In genomic region chr13:79485014-79485441, GRCh38 we compare ENCODE assay signal across 10 cellular contexts. TPM values are rescaled to one million over a fixed set of nuclear protein-coding genes. Genes with fewer than 3 reads are reported as not detected.
DNase-seq lines count a peak whose midpoint lies in the region; ATAC-seq and TF ChIP-seq lines count a peak whose summit lies in the region.
"Had no signal": no experiment of that assay in that cellular context is flagged by ENCODE, and none has a peak within 500 bp of the region (broad histone marks: within the 10 kb centered on the region; RNA-seq: fewer than 3 reads in every experiment).

No MANE protein-coding gene starts in this region.

- no peak overlapping the region for H3K4me3 ChIP-seq in BJ (ENCODE audit: low read depth, low read length)
- H3K4me3 ChIP-seq in brain microvascular endothelial cell (ENCODE audit: low read depth, low read length) = no peak overlapping the region
- H3K4me3 ChIP-seq in mesodermal cell (ENCODE audit: extremely low read depth, insufficient read depth, low read length, poor library complexity, severe bottlenecking) = no peak overlapping the region
- H3K4me3 ChIP-seq: thoracic aorta had no signal

- TF ChIP-seq EP300 in Ishikawa (IDR thresholded peaks at IDR 0.05; ENCODE audit: borderline replicate concordance) = no peak

- POLR2A ChIA-PET in BJ (lab: Charles Lee) = interaction anchor here (0.5 to 0.9 kb wide), 4 partner anchors 42 to 631 kb away, joined by 4 to 8 read pairs (median 6); no protein-coding TSS in a partner anchor

- H3K27me3 ChIP-seq in BJ (ENCODE audit: control insufficient read depth, insufficient read depth, low read length) (0 out of 2 replicates have a peak, but pooled peaks cover 1% of the 10 kb centered on the region), brain microvascular endothelial cell (replicated peaks) (no peaks in the 10 kb centered on the region)

- H3K36me3 ChIP-seq in BJ (ENCODE audit: control insufficient read depth, insufficient read depth, low read length) (no peaks in the 10 kb centered on the region), brain microvascular endothelial cell (replicated peaks) (no peaks in the 10 kb centered on the region), mesodermal cell (ENCODE audit: control insufficient read depth, insufficient read depth, low read length) (peaks cover 8% of the 10 kb centered on the region)
- H3K36me3 ChIP-seq: thoracic aorta had no signal

- DNase-seq in BJ (ENCODE audit: low read depth) (peak; percentile 81), brain microvascular endothelial cell (peak; percentile 90), NCI-H345 (lab: John Stamatoyannopoulos, UW) (no peak), DMS79 (lab: John Stamatoyannopoulos, UW) (no peak)
- DNase-seq in activated CD4-positive, CD25-positive, alpha-beta regulatory T cell (lab: John Stamatoyannopoulos, UW) = no peak
- DNase-seq: activated CD8-positive, alpha-beta memory T cell treated with anti-CD3 and anti-CD28 coated beads for 24 hours had no signal

- no peaks in the 10 kb centered on the region for H3K9me3 ChIP-seq in mesodermal cell (ENCODE audit: control insufficient read depth, low read length)
- H3K9me3 ChIP-seq: thoracic aorta had no signal

- ATAC-seq in GM21717 (IDR thresholded peaks at IDR 0.05; ENCODE audit: unreplicated experiment) = no peak

- CTCF ChIA-PET in BJ (lab: Yijun Ruan, JAX) = interaction anchor here (0.7 to 1.8 kb wide), 2 partner anchors 55 to 61 kb away, joined by 3 to 4 read pairs; no protein-coding TSS in a partner anchor

- in situ Hi-C loops in brain microvascular endothelial cell (cut with HindIII; ENCODE audit: low pct_ligation_motif_present, low sequenced_read_pairs) = no loop called here

- no peak for TF ChIP-seq RAD21 in Ishikawa (IDR thresholded peaks at IDR 0.05; ENCODE audit: low read depth)

- H3K4me1 ChIP-seq in mesodermal cell (ENCODE audit: control insufficient read depth, insufficient read depth, low read length, poor library complexity, severe bottlenecking) = peaks cover 26% of the 10 kb centered on the region

- TF ChIP-seq CTCF in BJ (IDR thresholded peaks at IDR 0.05; ENCODE audit: insufficient read depth, low read depth, low read length) (no peak), brain microvascular endothelial cell (IDR thresholded peaks at IDR 0.05; ENCODE audit: low read depth, low read length, missing control alignments) (no peak)

- WGBS in mesodermal cell (ENCODE audit: insufficient coverage in 2 of 2), 2 experiments = 57 to 80% methylated on average over 1 to 2 of the region's 2 CpGs

- H3K27ac ChIP-seq in brain microvascular endothelial cell (peak overlapping the region; percentile 69), mesodermal cell (ENCODE audit: low read depth, low read length, severe bottlenecking) (peak overlapping the region; percentile 90)
- H3K27ac ChIP-seq: thoracic aorta had no signal

TF ChIP-seq in Ishikawa, 13 proteins besides CTCF, POLR2A, EP300 and RAD21:
- TF ChIP-seq USF1 (IDR thresholded peaks at IDR 0.05) (no peak), TCF12 (IDR thresholded peaks at IDR 0.05; ENCODE audit: low read depth) (no peak), TEAD4 (IDR thresholded peaks at IDR 0.05) (peak; percentile 25; the same call in 1 of the 2 replicates), CEBPB (IDR thresholded peaks at IDR 0.05) (0 out of 2 replicates have a peak, but pooled peaks have one; percentile 6), MAX (IDR thresholded peaks at IDR 0.05) (peak; percentile 34; the same call in 1 of the 2 replicates), NFIC (IDR thresholded peaks at IDR 0.05) (no peak)
TF ChIP-seq in Ishikawa: peak in this region for 3.

RNA-seq across cellular contexts. Expression of gene NDFIP2, which starts 4.1 kb away (rescaled TPM):
- 53.8 and 71.5 TPM in 2 replicates for polyA plus RNA-seq in BJ (2011; rRNA removed)
- 40.7 and 61.8 TPM in 2 replicates for polyA minus RNA-seq in BJ (2011; rRNA and poly(A)+ RNA removed)
- 48.8 TPM for polyA plus RNA-seq in mesodermal cell (2013, experiment 1 of 2)
- 46.2 TPM for polyA plus RNA-seq in mesodermal cell (2013, experiment 2 of 2)

Comparison
In these comparisons a context has a peak if more than half of its experiments do, and no peak if none do; other contexts are left out.
1. DNase-seq: peak in BJ (single experiment) and brain microvascular endothelial cell (single experiment); none in NCI-H345 (single experiment), DMS79 (single experiment) and activated CD4-positive, CD25-positive, alpha-beta regulatory T cell (0 of 4).